In genomic region chr5:77356740-77357139, GRCh38 we compare ENCODE assay signal across 9 cellular contexts.
DNase-seq lines count a peak whose midpoint lies in the region; ATAC-seq and TF ChIP-seq lines count a peak whose summit lies in the region.
"Had no signal": no experiment of that assay in that cellular context is flagged by ENCODE, and none has a peak within 500 bp of the region (broad histone marks: within the 10 kb centered on the region; RNA-seq: fewer than 3 reads in every experiment).

No MANE protein-coding gene starts in this region.

- peaks cover 23% of the 10 kb centered on the region for H3K4me1 Mint-ChIP-seq in activated naive CD4-positive, alpha-beta T cell treated with anti-CD3 and anti-CD28 coated beads for 36 hours (ENCODE audit: low read depth)
- H3K4me1 Mint-ChIP-seq in activated T-cell treated with anti-CD3 and anti-CD28 coated beads, Interleukin-2, amount 50 U/mL, for 4 hours (ENCODE audit: low read depth), result peaks cover 8% of the 10 kb centered on the region
- H3K4me1 Mint-ChIP-seq in CD8-positive, alpha-beta memory T cell, result no peaks in the 10 kb centered on the region

- peak overlapping the region; percentile 76 for H3K27ac Mint-ChIP-seq in activated naive CD4-positive, alpha-beta T cell treated with anti-CD3 and anti-CD28 coated beads for 36 hours
- H3K27ac Mint-ChIP-seq in CD8-positive, alpha-beta memory T cell, result no peak overlapping the region

- POLR2A ChIA-PET in CD8-positive, alpha-beta memory T cell (lab: Charles Lee), result no interaction called here

- no peak for TF ChIP-seq POLR2A in testis (IDR thresholded peaks at IDR 0.05)

- intact Hi-C loops in activated naive CD4-positive, alpha-beta T cell treated with anti-CD3 and anti-CD28 coated beads for 36 hours (cut with micrococcal nuclease), result loop anchor here (1.0 kb wide), 3 partner anchors 23 to 201 kb away; no protein-coding TSS in a partner anchor
- intact Hi-C loops in testis (cut with DNase I; ENCODE audit: low total_unique reads), result no loop called here

- H3K9me3 Mint-ChIP-seq in activated naive CD4-positive, alpha-beta T cell treated with anti-CD3 and anti-CD28 coated beads for 36 hours, result no peaks in the 10 kb centered on the region
- H3K9me3 Mint-ChIP-seq in activated T-cell treated with anti-CD3 and anti-CD28 coated beads, Interleukin-2, amount 50 U/mL, for 4 hours, result no peaks in the 10 kb centered on the region
- no peaks in the 10 kb centered on the region for H3K9me3 Mint-ChIP-seq in CD8-positive, alpha-beta memory T cell

- H3K9me3 ChIP-seq in testis, result no peaks in the 10 kb centered on the region
- no peaks in the 10 kb centered on the region for H3K9me3 ChIP-seq in CD8-positive, alpha-beta memory T cell (ENCODE audit: low read length)

- peak; percentile 84 for DNase-seq in activated naive CD4-positive, alpha-beta T cell treated with anti-CD3 and anti-CD28 coated beads for 36 hours
- DNase-seq in activated naive CD4-positive, alpha-beta T cell (lab: John Stamatoyannopoulos, UW), result no peak
- DNase-seq in activated T-cell treated with anti-CD3 and anti-CD28 coated beads, Interleukin-2, amount 50 U/mL, for 4 hours, result no peak
- DNase-seq in stimulated activated naive CD8-positive, alpha-beta T cell treated with anti-CD3 and anti-CD28 coated beads, Interleukin-15, Interleukin-2, amounts not matched to agents 100 U/mL and 50 U/mL, for 24 hours, result peak; percentile 26
- DNase-seq in putamen (ENCODE audit: low spot score) (no peak), testis (no peak)
- DNase-seq in CD8-positive, alpha-beta memory T cell, result no peak

- H3K27ac ChIP-seq in testis, result no peak overlapping the region
- no peak overlapping the region for H3K27ac ChIP-seq in CD8-positive, alpha-beta memory T cell (ENCODE audit: low read depth, low read length)
- H3K27ac ChIP-seq: parathyroid adenoma had no signal

- H3K27me3 ChIP-seq in testis, result no peaks in the 10 kb centered on the region
- H3K27me3 ChIP-seq in CD8-positive, alpha-beta memory T cell (ENCODE audit: insufficient read depth, low read length, poor library complexity, severe bottlenecking), result no peaks in the 10 kb centered on the region

- ATAC-seq in HG02970 (IDR thresholded peaks at IDR 0.05; ENCODE audit: low FRiP score, unreplicated experiment), result peak; percentile 88
- peak; percentile 81 to 82 for ATAC-seq in activated T-cell treated with anti-CD3 and anti-CD28 coated beads, Interleukin-2, amount 50 U/mL, for 4 hours
- ATAC-seq in stimulated activated naive CD8-positive, alpha-beta T cell treated with anti-CD3 and anti-CD28 coated beads, Interleukin-15, Interleukin-2, amounts not matched to agents 100 U/mL and 50 U/mL, for 24 hours, result peak; percentile 89

- TF ChIP-seq CTCF in testis (IDR thresholded peaks at IDR 0.05), result no peak

- peaks cover 3% of the 10 kb centered on the region for H3K27me3 Mint-ChIP-seq in activated naive CD4-positive, alpha-beta T cell treated with anti-CD3 and anti-CD28 coated beads for 36 hours (ENCODE audit: low read depth)
- no peaks in the 10 kb centered on the region for H3K27me3 Mint-ChIP-seq in activated T-cell treated with anti-CD3 and anti-CD28 coated beads, Interleukin-2, amount 50 U/mL, for 4 hours (ENCODE audit: low read depth)
- peaks cover 2 to 4% of the 10 kb centered on the region in 2 donors for H3K27me3 Mint-ChIP-seq in CD8-positive, alpha-beta memory T cell

- no peak overlapping the region for H3K4me3 Mint-ChIP-seq in activated naive CD4-positive, alpha-beta T cell treated with anti-CD3 and anti-CD28 coated beads for 36 hours
- no peak overlapping the region for H3K4me3 Mint-ChIP-seq in activated T-cell treated with anti-CD3 and anti-CD28 coated beads, Interleukin-2, amount 50 U/mL, for 4 hours
- no peak overlapping the region for H3K4me3 Mint-ChIP-seq in CD8-positive, alpha-beta memory T cell

- WGBS in testis, 2 donors, result 63 to 91% methylated on average over 3 of the region's 3 CpGs

- H3K4me1 ChIP-seq in testis, result no peaks in the 10 kb centered on the region
- no peaks in the 10 kb centered on the region for H3K4me1 ChIP-seq in CD8-positive, alpha-beta memory T cell (ENCODE audit: insufficient read depth, low read length)
- H3K4me1 ChIP-seq: parathyroid adenoma had no signal

- no peaks in the 10 kb centered on the region for H3K36me3 Mint-ChIP-seq in activated naive CD4-positive, alpha-beta T cell treated with anti-CD3 and anti-CD28 coated beads for 36 hours (ENCODE audit: low read depth)
- H3K36me3 Mint-ChIP-seq in activated T-cell treated with anti-CD3 and anti-CD28 coated beads, Interleukin-2, amount 50 U/mL, for 4 hours (ENCODE audit: insufficient read depth), result no peaks in the 10 kb centered on the region
- H3K36me3 Mint-ChIP-seq in CD8-positive, alpha-beta memory T cell, result no peaks in the 10 kb centered on the region

- no peaks in the 10 kb centered on the region for H3K36me3 ChIP-seq in testis (ENCODE audit: low read depth, missing control alignments)
- H3K36me3 ChIP-seq in CD8-positive, alpha-beta memory T cell (ENCODE audit: insufficient read depth, low read length), result no peaks in the 10 kb centered on the region

- no peak overlapping the region for H3K4me3 ChIP-seq in testis
- H3K4me3 ChIP-seq in CD8-positive, alpha-beta memory T cell (ENCODE audit: low read length), result no peak overlapping the region

- CTCF ChIA-PET in activated naive CD4-positive, alpha-beta T cell treated with anti-CD3 and anti-CD28 coated beads for 36 hours (lab: Charles Lee), result interaction anchor here (0.6 to 1.8 kb wide), 4 partner anchors 23 to 135 kb away, joined by 3 to 4 read pairs (median 3); partner anchors contain the start of gene WDR41
- CTCF ChIA-PET in CD8-positive, alpha-beta memory T cell (lab: Charles Lee), result no interaction called here

Comparison
In these comparisons a context has a peak if more than half of its experiments do, and no peak if none do; other contexts are left out.
1. DNase-seq: peak in activated naive CD4-positive, alpha-beta T cell treated with anti-CD3 and anti-CD28 coated beads for 36 hours (single experiment) and stimulated activated naive CD8-positive, alpha-beta T cell treated with anti-CD3 and anti-CD28 coated beads, Interleukin-15, Interleukin-2, amounts not matched to agents 100 U/mL and 50 U/mL, for 24 hours (single experiment); none in activated naive CD4-positive, alpha-beta T cell (0 of 4), activated T-cell treated with anti-CD3 and anti-CD28 coated beads, Interleukin-2, amount 50 U/mL, for 4 hours (single experiment), putamen (single experiment), testis (single experiment) and CD8-positive, alpha-beta memory T cell (0 of 5).
2. Peak in every context shown above with its lines, with median percentiles within 50 percentile points of each other: ATAC-seq.